35 cellular contexts compared by ENCODE assay signal in genomic region chr11:23767576-23767975, GRCh38.
"Had no signal": no experiment of that assay in that cellular context is flagged by ENCODE, and none has a peak within 500 bp of the region (broad histone marks: within the 10 kb centered on the region; RNA-seq: fewer than 3 reads in every experiment).

No MANE protein-coding gene starts in this region.

- H3K4me3 Mint-ChIP-seq: activated CD4-positive, alpha-beta memory T cell treated with anti-CD3 and anti-CD28 coated beads, Interleukin-2, amount 10 ng/mL, durations not matched to agents 7 days and 5 days; activated CD8-positive, alpha-beta memory T cell treated with anti-CD3 and anti-CD28 coated beads, Interleukin-2, amount 10 ng/mL, durations not matched to agents 7 days and 5 days; activated naive CD8-positive, alpha-beta T cell treated with anti-CD3 and anti-CD28 coated beads for 36 hours; activated T-helper 17 cell treated with anti-CD3 and anti-CD28 coated beads, Interleukin-2, amount 50 U/mL, for 72 hours; brain; T-cell; T-helper 17 cell had no signal

- H3K27ac ChIP-seq: ascending aorta, SJSA1, WERI-Rb-1 had no signal

- H3K4me1 ChIP-seq: ascending aorta, SJSA1 had no signal

- H3K36me3 ChIP-seq: ascending aorta, MG63, SJSA1, WERI-Rb-1 had no signal

- ATAC-seq: activated CD8-positive, alpha-beta memory T cell treated with anti-CD3 and anti-CD28 coated beads, Interleukin-2, amount 10 ng/mL, durations not matched to agents 7 days and 5 days; activated T-helper 17 cell treated with anti-CD3 and anti-CD28 coated beads, Interleukin-2, amount 50 U/mL, for 72 hours; Panc1; T-cell; T-helper 17 cell had no signal

- H3K9ac ChIP-seq: SK-N-SH had no signal

- H3K4me2 ChIP-seq: SK-N-SH had no signal

- H3K9me3 ChIP-seq: ascending aorta, MG63, SJSA1 had no signal

- H3K27ac Mint-ChIP-seq: activated CD4-positive, alpha-beta memory T cell treated with anti-CD3 and anti-CD28 coated beads, Interleukin-2, amount 10 ng/mL, durations not matched to agents 7 days and 5 days; activated CD8-positive, alpha-beta memory T cell treated with anti-CD3 and anti-CD28 coated beads, Interleukin-2, amount 10 ng/mL, durations not matched to agents 7 days and 5 days; activated naive CD8-positive, alpha-beta T cell treated with anti-CD3 and anti-CD28 coated beads for 36 hours; activated T-helper 17 cell treated with anti-CD3 and anti-CD28 coated beads, Interleukin-2, amount 50 U/mL, for 72 hours; brain; T-cell; T-helper 17 cell had no signal

- H3K36me3 Mint-ChIP-seq: activated CD8-positive, alpha-beta memory T cell treated with anti-CD3 and anti-CD28 coated beads, Interleukin-2, amount 10 ng/mL, durations not matched to agents 7 days and 5 days; activated naive CD8-positive, alpha-beta T cell treated with anti-CD3 and anti-CD28 coated beads for 36 hours; brain; T-cell had no signal

- H3K27me3 Mint-ChIP-seq: activated CD4-positive, alpha-beta memory T cell treated with anti-CD3 and anti-CD28 coated beads, Interleukin-2, amount 10 ng/mL, durations not matched to agents 7 days and 5 days; activated CD8-positive, alpha-beta memory T cell treated with anti-CD3 and anti-CD28 coated beads, Interleukin-2, amount 10 ng/mL, durations not matched to agents 7 days and 5 days; activated naive CD8-positive, alpha-beta T cell treated with anti-CD3 and anti-CD28 coated beads for 36 hours; activated T-helper 17 cell treated with anti-CD3 and anti-CD28 coated beads, Interleukin-2, amount 50 U/mL, for 72 hours; T-cell; T-helper 17 cell had no signal

- H3K4me1 Mint-ChIP-seq: activated CD4-positive, alpha-beta memory T cell treated with anti-CD3 and anti-CD28 coated beads, Interleukin-2, amount 10 ng/mL, durations not matched to agents 7 days and 5 days; activated CD8-positive, alpha-beta memory T cell treated with anti-CD3 and anti-CD28 coated beads, Interleukin-2, amount 10 ng/mL, durations not matched to agents 7 days and 5 days; activated naive CD8-positive, alpha-beta T cell treated with anti-CD3 and anti-CD28 coated beads for 36 hours; activated T-helper 17 cell treated with anti-CD3 and anti-CD28 coated beads, Interleukin-2, amount 50 U/mL, for 72 hours; brain; T-cell; T-helper 17 cell had no signal

- DNase-seq: activated CD4-positive, alpha-beta memory T cell treated with anti-CD3 and anti-CD28 coated beads, Interleukin-2, amount 10 ng/mL, durations not matched to agents 7 days and 5 days; activated CD4-positive, alpha-beta T cell treated with anti-CD3 and anti-CD28 coated beads for 1 hour; activated CD4-positive, alpha-beta T cell treated with anti-CD3 and anti-CD28 coated beads for 48 hours; activated CD4-positive, CD25-positive, alpha-beta regulatory T cell; activated CD8-positive, alpha-beta memory T cell treated with anti-CD3 and anti-CD28 coated beads for 24 hours; activated CD8-positive, alpha-beta memory T cell treated with anti-CD3 and anti-CD28 coated beads, Interleukin-2, amount 10 ng/mL, durations not matched to agents 7 days and 5 days; activated CD8-positive, alpha-beta memory T cell treated with anti-CD3 and anti-CD28 coated beads, Interleukin-2, amount 50 U/mL, for 48 hours; activated effector memory CD4-positive, alpha-beta T cell treated with anti-CD3 and anti-CD28 coated beads, Interleukin-2, amount 50 U/mL, for 16 hours; activated naive CD4-positive, alpha-beta T cell; activated naive CD4-positive, alpha-beta T cell treated with anti-CD3 and anti-CD28 coated beads, Interleukin-2, amount 50 U/mL, for 16 hours; activated naive CD8-positive, alpha-beta T cell treated with anti-CD3 and anti-CD28 coated beads for 36 hours; activated T-cell treated with anti-CD3 and anti-CD28 coated beads, Interleukin-2, amount 50 U/mL, for 48 hours; amygdala; central memory CD4-positive, alpha-beta T cell; Karpas-422; MG63; NCI-H1048; NCI-H1105 treated with DMSO at 0.1 percent for 48 hours; NCI-H1436; NCI-H1694; NCI-H1930; NCI-H2081 treated with DMSO at 0.1 percent for 48 hours; NCI-H345; NCI-H524 treated with DMSO at 0.1 percent for 48 hours; RPMI8226; SHP77 treated with DMSO at 0.1 percent for 48 hours; SK-N-SH; T-cell; T-helper 17 cell; WERI-Rb-1 had no signal

- H3K27me3 ChIP-seq: ascending aorta, MG63, SJSA1 had no signal

- H3K4me3 ChIP-seq: ascending aorta, MG63, SJSA1 had no signal
